ENCODE assay signal across 1 cellular context in the genomic region with DNA sequence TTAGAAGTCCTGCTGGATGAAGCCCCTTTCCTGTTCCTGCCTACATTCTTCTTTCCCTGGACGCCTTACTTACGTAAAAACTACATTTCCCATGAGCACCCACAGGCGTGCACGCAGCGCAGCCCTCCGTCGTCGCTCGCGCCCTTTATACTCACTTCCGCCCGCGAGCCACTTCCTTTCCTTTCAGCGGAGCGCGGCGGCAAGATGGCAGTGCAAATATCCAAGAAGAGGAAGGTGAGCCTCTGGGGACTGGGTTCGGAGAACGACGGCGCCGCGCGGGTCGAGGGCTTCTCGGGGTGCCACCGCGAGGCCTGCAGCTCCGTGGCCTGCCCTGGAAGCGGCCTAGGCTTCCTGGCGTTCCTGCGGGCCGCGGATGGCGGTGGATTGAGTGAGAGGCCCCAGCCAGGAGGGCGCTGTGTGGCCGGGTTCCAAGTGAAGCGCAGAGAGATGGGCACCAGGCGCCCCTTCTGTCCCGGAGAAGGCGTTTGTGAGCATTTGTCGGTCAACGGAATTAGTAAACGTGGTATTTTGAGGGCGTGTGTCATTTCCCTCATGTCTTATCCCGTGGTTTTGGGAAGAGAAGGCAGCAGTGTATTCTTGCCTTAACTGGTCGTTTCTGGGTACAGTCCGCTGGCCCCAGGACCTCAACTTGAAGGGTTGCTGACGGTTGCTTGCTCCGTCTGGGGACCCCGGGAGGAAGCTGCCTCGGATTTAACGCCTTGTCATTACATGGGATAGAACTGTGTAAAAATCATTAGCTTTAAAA.
TF ChIP-seq lines count a peak whose summit lies in the region.

TSS of gene RPS3 (plus strand) at position 175 of the 766 bp plus-strand sequence. CDS start at position 205, 30 bp downstream.

TF ChIP-seq in HEK293, 187 proteins besides CTCF, POLR2A, EP300 and RAD21 (continued from another document and continues in another):
- TF ChIP-seq INSM2 (tag by site-specific recombination; IDR thresholded peaks at IDR 0.05) (peak; percentile 38; the same call in 1 of the 2 replicates), ZNF561 (tag by site-specific recombination; IDR thresholded peaks at IDR 0.05; ENCODE audit: borderline replicate concordance) (peak; percentile 24; the same call in 1 of the 2 replicates), ZNF394 (tag by site-specific recombination; IDR thresholded peaks at IDR 0.05; ENCODE audit: borderline replicate concordance) (peak; percentile 39; the same call in 1 of the 2 replicates), ZNF610 (tag by site-specific recombination; IDR thresholded peaks at IDR 0.05; ENCODE audit: borderline replicate concordance) (0 out of 2 replicates have a peak, but pooled peaks have one; percentile 54), ZSCAN30 (tag by site-specific recombination; IDR thresholded peaks at IDR 0.05) (peak; percentile 81; the same call in 1 of the 2 replicates), ZNF18 (tag by site-specific recombination; IDR thresholded peaks at IDR 0.05) (no peak), TSHZ1 (tag by site-specific recombination; IDR thresholded peaks at IDR 0.05; ENCODE audit: borderline replicate concordance) (no peak; the same call in 1 of the 2 replicates), SETDB1 (IDR thresholded peaks at IDR 0.05; ENCODE audit: insufficient read length, low read length) (no peak), ZEB2 (tag by site-specific recombination; IDR thresholded peaks at IDR 0.05) (peak; percentile 63; the same call in 1 of the 2 replicates), ZFP37 (tag by site-specific recombination; IDR thresholded peaks at IDR 0.05) (peak; percentile 96), HOXD13 (CRISPR knock-in tag; IDR thresholded peaks at IDR 0.05; ENCODE audit: borderline replicate concordance) (no peak), ZFP69B (tag by site-specific recombination; IDR thresholded peaks at IDR 0.05) (0 out of 2 replicates have a peak, but pooled peaks have one; percentile 36), ZNF10 (tag by site-specific recombination; IDR thresholded peaks at IDR 0.05) (0 out of 2 replicates have a peak, but pooled peaks have one; percentile 14), ZBTB48 (tag by site-specific recombination; IDR thresholded peaks at IDR 0.05) (peak; percentile 10; the same call in 1 of the 2 replicates), ZNF157 (tag by site-specific recombination; IDR thresholded peaks at IDR 0.05) (no peak), ZNF701 (tag by site-specific recombination; IDR thresholded peaks at IDR 0.05) (no peak), ZNF223 (tag by site-specific recombination; IDR thresholded peaks at IDR 0.05) (no peak), ZNF792 (tag by site-specific recombination; IDR thresholded peaks at IDR 0.05) (peak; percentile 54; the same call in 1 of the 2 replicates), ZNF776 (tag by site-specific recombination; IDR thresholded peaks at IDR 0.05; ENCODE audit: borderline replicate concordance) (no peak), ZNF324 (tag by site-specific recombination; IDR thresholded peaks at IDR 0.05) (peak; percentile 85), ZNF513 (tag by site-specific recombination; IDR thresholded peaks at IDR 0.05) (peak; percentile 47; the same call in 1 of the 2 replicates), ZSCAN23 (tag by site-specific recombination; IDR thresholded peaks at IDR 0.05) (no peak), ZBTB26 (tag by site-specific recombination; optimal IDR thresholded peaks at IDR 0.05) (peak; percentile 93), ZNF488 (tag by site-specific recombination; IDR thresholded peaks at IDR 0.05) (no peak), EGR2 (tag by site-specific recombination; IDR thresholded peaks at IDR 0.05; ENCODE audit: low read depth) (no peak), PRDM4 (tag by site-specific recombination; IDR thresholded peaks at IDR 0.05) (no peak), ZNF76 (tag by site-specific recombination; IDR thresholded peaks at IDR 0.05; ENCODE audit: borderline replicate concordance, low read depth) (peak; percentile 94), ZNF660 (tag by site-specific recombination; IDR thresholded peaks at IDR 0.05) (peak; percentile 78), ZIC2 (tag by site-specific recombination; IDR thresholded peaks at IDR 0.05) (no peak), FEZF1 (tag by site-specific recombination; IDR thresholded peaks at IDR 0.05) (0 out of 2 replicates have a peak, but pooled peaks have one; percentile 36), ZNF596 (tag by site-specific recombination; IDR thresholded peaks at IDR 0.05) (no peak), ZXDB (tag by site-specific recombination; IDR thresholded peaks at IDR 0.05) (peak; percentile 88), ZNF133 (tag by site-specific recombination; IDR thresholded peaks at IDR 0.05) (no peak), SCRT1 (tag by site-specific recombination; IDR thresholded peaks at IDR 0.05; ENCODE audit: borderline replicate concordance) (no peak), ZNF449 (tag by site-specific recombination; IDR thresholded peaks at IDR 0.05) (no peak), KLF1 (tag by site-specific recombination; IDR thresholded peaks at IDR 0.05) (0 out of 2 replicates have a peak, but pooled peaks have one; percentile 8), SP2 (tag by site-specific recombination; IDR thresholded peaks at IDR 0.05) (peak; percentile 68), ZNF366 (tag by site-specific recombination; conservative IDR thresholded peaks at IDR 0.05) (peak; percentile 61), ZNF416 (tag by site-specific recombination; IDR thresholded peaks at IDR 0.05) (no peak), ZNF302 (tag by site-specific recombination; IDR thresholded peaks at IDR 0.05; ENCODE audit: low read depth) (no peak), YY2 (tag by site-specific recombination; IDR thresholded peaks at IDR 0.05) (peak; percentile 85; the same call in 1 of the 2 replicates)
- TF ChIP-seq, protein P1, sequence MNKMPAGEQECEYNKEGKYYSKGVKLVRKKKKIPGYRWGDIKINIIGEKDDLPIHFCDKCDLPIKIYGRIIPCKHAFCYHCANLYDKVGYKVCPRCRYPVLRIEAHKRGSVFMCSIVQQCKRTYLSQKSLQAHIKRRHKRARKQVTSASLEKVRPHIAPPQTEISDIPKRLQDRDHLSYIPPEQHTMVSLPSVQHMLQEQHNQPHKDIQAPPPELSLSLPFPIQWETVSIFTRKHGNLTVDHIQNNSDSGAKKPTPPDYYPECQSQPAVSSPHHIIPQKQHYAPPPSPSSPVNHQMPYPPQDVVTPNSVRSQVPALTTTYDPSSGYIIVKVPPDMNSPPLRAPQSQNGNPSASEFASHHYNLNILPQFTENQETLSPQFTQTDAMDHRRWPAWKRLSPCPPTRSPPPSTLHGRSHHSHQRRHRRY (tag by site-specific recombination; IDR thresholded peaks at IDR 0.05), result 0 out of 2 replicates have a peak, but pooled peaks have one; percentile 49
